16 cellular contexts compared by ENCODE assay signal in the genomic region with DNA sequence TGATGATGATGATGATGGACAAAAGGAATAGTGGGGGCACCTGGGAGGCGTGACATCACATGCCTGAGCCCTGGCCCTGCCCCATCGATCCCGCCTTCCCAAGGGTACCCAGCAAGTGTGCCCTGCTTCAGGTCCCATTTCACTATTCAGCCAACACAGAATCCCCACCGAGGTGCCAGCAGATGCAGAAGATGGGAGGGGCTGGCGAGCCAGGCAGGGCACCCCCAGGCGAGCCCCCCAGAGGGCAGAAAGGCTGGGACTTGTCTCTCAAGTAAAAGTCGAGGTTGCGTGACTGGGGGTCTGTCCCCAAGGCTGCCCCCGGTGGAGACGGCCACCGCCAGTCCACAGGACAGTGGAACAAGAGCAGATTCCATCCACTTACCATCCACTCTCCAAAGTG. TPM values are rescaled to one million over a fixed set of nuclear protein-coding genes. Genes with fewer than 3 reads are reported as not detected.
DNase-seq lines count a peak whose midpoint lies in the region; ATAC-seq and TF ChIP-seq lines count a peak whose summit lies in the region.
"Had no signal": no experiment of that assay in that cellular context is flagged by ENCODE, and none has a peak within 500 bp of the region (broad histone marks: within the 10 kb centered on the region; RNA-seq: fewer than 3 reads in every experiment).

No MANE protein-coding gene starts in this region.

- H4K8ac ChIP-seq in neuronal stem cell (ENCODE audit: low read depth, low read length) = no peak overlapping the region

- no CpG with 5 or more reads among the region's 11 CpGs for WGBS in neuronal stem cell (ENCODE audit: extremely low coverage in 2 of 2, insufficient read length in 2 of 2, insufficient replicate concordance in 1 of 2), 2 donors

- H3K27me3 ChIP-seq in neuronal stem cell (ENCODE audit: control insufficient read depth in 3 of 3, insufficient read depth in 3 of 3, low read depth in 1 of 3, low read length in 3 of 3) = peaks cover 0 to 57% (median 2%) of the 10 kb centered on the region in 3 experiments

- no peak for ATAC-seq in Right ventricle myocardium inferior
- ATAC-seq in Right ventricle myocardium superior (ENCODE audit: poor library complexity) = no peak
- ATAC-seq in effector memory CD8-positive, alpha-beta T cell (replicated peaks) = no peak
- ATAC-seq: CD8-positive, alpha-beta T cell; GM12878; GM23338 had no signal

- H2BK120ac ChIP-seq in neuronal stem cell (ENCODE audit: low read depth, low read length) = no peak overlapping the region

- H3K18ac ChIP-seq in neuronal stem cell (ENCODE audit: low read length) = peak overlapping the region; percentile 42

- H3K9me3 ChIP-seq in neuronal stem cell (replicated peaks in 1 of 2; ENCODE audit: control insufficient read depth in 2 of 2, insufficient read depth in 1 of 2, low read depth in 1 of 2, low read length in 2 of 2) = peaks cover 0 to 6% of the 10 kb centered on the region in 2 donors

- no peak overlapping the region for H3K4me3 Mint-ChIP-seq in glutamatergic neuron (ENCODE audit: unreplicated experiment)
- H3K4me3 Mint-ChIP-seq in effector memory CD8-positive, alpha-beta T cell = no peak overlapping the region
- H3K4me3 Mint-ChIP-seq: CD8-positive, alpha-beta T cell; GM23338 had no signal

- H3K36me3 ChIP-seq in neuronal stem cell (replicated peaks in 1 of 2; ENCODE audit: control insufficient read depth in 2 of 2, insufficient read depth in 2 of 2, low read length in 2 of 2) = no peaks in the 10 kb centered on the region

- H3K27me3 Mint-ChIP-seq in glutamatergic neuron (ENCODE audit: unreplicated experiment) = peaks cover 13% of the 10 kb centered on the region
- H3K27me3 Mint-ChIP-seq in effector memory CD8-positive, alpha-beta T cell = peaks cover 28 to 63% of the 10 kb centered on the region in 2 donors

- H3K4me3 ChIP-seq in neuronal stem cell (ENCODE audit: low read length in 2 of 2) = no peak overlapping the region
- H3K4me3 ChIP-seq: GM12878, GM23338 had no signal

- no peak overlapping the region for H2AK5ac ChIP-seq in neuronal stem cell (ENCODE audit: low read depth, low read length)

- H3K79me1 ChIP-seq in neuronal stem cell (ENCODE audit: low read depth, low read length) = no peaks in the 10 kb centered on the region

- DNase-seq in Right ventricle myocardium inferior (ENCODE audit: missing footprints) = peak; percentile 34
- no peak for DNase-seq in Right ventricle myocardium superior
- DNase-seq in glutamatergic neuron = peak; percentile 9
- no peak for DNase-seq in neuronal stem cell (ENCODE audit: low spot score)
- DNase-seq in NCI-H2107 (lab: John Stamatoyannopoulos, UW) = no peak
- no peak for DNase-seq in DMS53 treated with DMSO at 0.1 percent for 48 hours (lab: John Stamatoyannopoulos, UW; ENCODE audit: unreplicated experiment)
- no peak for DNase-seq in effector memory CD8-positive, alpha-beta T cell
- DNase-seq: 8988T; AML-193; C1 segment of cervical spinal cord; CD8-positive, alpha-beta T cell; COR-L47; H7; IMR-90 had no signal

- intact Hi-C loops in Right ventricle myocardium inferior (cut with DNase I) (no loop called here), Right ventricle myocardium superior (cut with DNase I) (no loop called here)

- no peak overlapping the region for H2BK12ac ChIP-seq in neuronal stem cell (ENCODE audit: low read length)

- H4K91ac ChIP-seq in neuronal stem cell (ENCODE audit: low read depth, low read length, poor library complexity) = no peak overlapping the region

- no peak overlapping the region for H3K4ac ChIP-seq in neuronal stem cell (ENCODE audit: low read length)

- no peak for TF ChIP-seq CTCF in glutamatergic neuron (IDR thresholded peaks at IDR 0.05; ENCODE audit: partially characterized antibody, unreplicated experiment)

- H3K23ac ChIP-seq in neuronal stem cell (ENCODE audit: low read depth, low read length, poor library complexity) = no peak overlapping the region

- no peak overlapping the region for H3K4me2 ChIP-seq in neuronal stem cell (ENCODE audit: insufficient read depth, low read length, poor library complexity, severe bottlenecking)
- H3K4me2 ChIP-seq: GM23338 had no signal

- no peaks in the 10 kb centered on the region for H3K36me3 Mint-ChIP-seq in glutamatergic neuron (ENCODE audit: unreplicated experiment)
- H3K36me3 Mint-ChIP-seq in effector memory CD8-positive, alpha-beta T cell (ENCODE audit: insufficient read depth) = peaks cover 3% of the 10 kb centered on the region
- H3K36me3 Mint-ChIP-seq: CD8-positive, alpha-beta T cell had no signal

- H3K27ac ChIP-seq in neuronal stem cell (replicated peaks; ENCODE audit: low read length) = no peak overlapping the region

- H3K27ac Mint-ChIP-seq in glutamatergic neuron (ENCODE audit: unreplicated experiment) = no peak overlapping the region
- no peak overlapping the region for H3K27ac Mint-ChIP-seq in effector memory CD8-positive, alpha-beta T cell
- H3K27ac Mint-ChIP-seq: CD8-positive, alpha-beta T cell; GM23338 had no signal

- peaks cover 15% of the 10 kb centered on the region for H3K9me3 Mint-ChIP-seq in glutamatergic neuron (ENCODE audit: unreplicated experiment)
- peaks cover 0 to 6% of the 10 kb centered on the region in 2 donors for H3K9me3 Mint-ChIP-seq in effector memory CD8-positive, alpha-beta T cell
- H3K9me3 Mint-ChIP-seq: CD8-positive, alpha-beta T cell had no signal

- peaks cover 0 to 2% of the 10 kb centered on the region in 2 donors for H3K4me1 ChIP-seq in neuronal stem cell (ENCODE audit: control insufficient read depth in 2 of 2, insufficient read depth in 1 of 2, low read depth in 1 of 2, low read length in 2 of 2)

- peaks cover 3% of the 10 kb centered on the region for H3K4me1 Mint-ChIP-seq in glutamatergic neuron (ENCODE audit: low read depth, unreplicated experiment)
- H3K4me1 Mint-ChIP-seq in effector memory CD8-positive, alpha-beta T cell (ENCODE audit: low read depth in 2 of 2) = peaks cover 0 to 4% of the 10 kb centered on the region in 2 donors

- H2BK5ac ChIP-seq in neuronal stem cell (ENCODE audit: low read length) = no peak overlapping the region

- H2BK15ac ChIP-seq in neuronal stem cell (ENCODE audit: low read length) = no peak overlapping the region

- H3K9ac ChIP-seq in neuronal stem cell (ENCODE audit: low read depth, low read length, poor library complexity) = no peak overlapping the region

- H3K14ac ChIP-seq in neuronal stem cell (ENCODE audit: low read length) = peak overlapping the region; percentile 91

- no peak overlapping the region for H2AFZ ChIP-seq in neuronal stem cell (ENCODE audit: low read length)
- H2AFZ ChIP-seq: GM23338 had no signal

RNA-seq across cellular contexts. Expression of gene INSIG1, which starts 57.5 kb away (rescaled TPM):
- total RNA-seq in Right ventricle myocardium inferior (9.4 TPM), Right ventricle myocardium superior (6.9 TPM), glutamatergic neuron (ENCODE audit: unreplicated experiment) (95.2 TPM)
- polyA plus RNA-seq in neuronal stem cell (2013, experiment 1 of 2) = 183 TPM
- polyA plus RNA-seq in neuronal stem cell (2013, experiment 2 of 2) = 199 TPM

Comparison
In these comparisons a context has a peak if more than half of its experiments do, and no peak if none do; other contexts are left out.
1. DNase-seq: peak in Right ventricle myocardium inferior (single experiment) and glutamatergic neuron (single experiment); none in Right ventricle myocardium superior (single experiment), neuronal stem cell (single experiment), NCI-H2107 (single experiment), DMS53 treated with DMSO at 0.1 percent for 48 hours (single experiment) and effector memory CD8-positive, alpha-beta T cell (0 of 3).